Comparison of ENCODE assay signal across 10 cellular contexts in the genomic region with DNA sequence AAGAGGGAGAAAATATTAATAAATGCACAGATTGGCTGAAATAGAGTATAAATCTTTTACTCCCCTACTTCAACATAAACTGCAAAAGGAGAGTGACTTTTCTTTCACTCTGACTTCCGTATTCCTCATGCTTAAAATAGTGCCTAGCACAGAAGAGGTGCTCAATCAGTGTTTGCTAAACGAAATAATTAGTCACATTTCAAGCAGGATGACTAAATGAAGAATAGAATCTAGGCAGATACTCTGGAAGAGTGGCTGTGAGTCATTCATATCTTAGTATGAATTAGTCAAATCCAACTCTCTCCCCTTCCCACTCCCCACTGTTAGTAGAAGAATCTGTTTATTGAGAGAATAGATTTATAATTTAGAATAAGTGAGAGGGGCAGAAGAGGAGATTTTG. TPM values are rescaled to one million over a fixed set of nuclear protein-coding genes. Genes with fewer than 3 reads are reported as not detected.
DNase-seq lines count a peak whose midpoint lies in the region; ATAC-seq lines count a peak whose summit lies in the region.
"Had no signal": no experiment of that assay in that cellular context is flagged by ENCODE, and none has a peak within 500 bp of the region (broad histone marks: within the 10 kb centered on the region; RNA-seq: fewer than 3 reads in every experiment).

No MANE protein-coding gene starts in this region.

- H3K4me3 Mint-ChIP-seq in activated naive CD8-positive, alpha-beta T cell treated with anti-CD3 and anti-CD28 coated beads for 36 hours: peak overlapping the region; percentile 65
- H3K4me3 Mint-ChIP-seq in memory B cell: peak overlapping the region; percentile 63

- H3K36me3 Mint-ChIP-seq in activated naive CD8-positive, alpha-beta T cell treated with anti-CD3 and anti-CD28 coated beads for 36 hours: peaks cover 59% of the 10 kb centered on the region
- H3K36me3 Mint-ChIP-seq in memory B cell: peaks cover 6% of the 10 kb centered on the region

- peak overlapping the region; percentile 81 for H3K27ac Mint-ChIP-seq in activated naive CD8-positive, alpha-beta T cell treated with anti-CD3 and anti-CD28 coated beads for 36 hours
- H3K27ac Mint-ChIP-seq in memory B cell: peak overlapping the region; percentile 83

- DNase-seq in EH (ENCODE audit: low read depth) (peak; percentile 86), memory B cell (ENCODE audit: low spot score in 2 of 2) (no peak), GM19240 (ENCODE audit: insufficient read length, low spot score) (no peak), G401 (ENCODE audit: low spot score) (no peak)
- DNase-seq in activated naive CD8-positive, alpha-beta T cell treated with anti-CD3 and anti-CD28 coated beads for 36 hours: no peak
- DNase-seq in stimulated activated CD4-positive, alpha-beta T cell treated with anti-CD3 and anti-CD28 coated beads, Interleukin-12 subunit alpha, Interleukin-12 subunit beta, amount 100 ng/mL, for 4 hours: no peak
- DNase-seq: kidney, NCI-H1417 treated with DMSO at 0.1 percent for 48 hours had no signal

- in situ Hi-C loops in G401 (cut with HindIII; ENCODE audit: low sequenced_read_pairs): no loop called here

- ATAC-seq in HG02798 (IDR thresholded peaks at IDR 0.05; ENCODE audit: poor library complexity, unreplicated experiment) (peak; percentile 21), memory B cell (ENCODE audit: low read depth) (peak; percentile 21), HG03139 (IDR thresholded peaks at IDR 0.05; ENCODE audit: unreplicated experiment) (no peak)

- peaks cover 5% of the 10 kb centered on the region for H3K9me3 Mint-ChIP-seq in activated naive CD8-positive, alpha-beta T cell treated with anti-CD3 and anti-CD28 coated beads for 36 hours
- H3K9me3 Mint-ChIP-seq in memory B cell: no peaks in the 10 kb centered on the region

- H3K4me1 Mint-ChIP-seq in activated naive CD8-positive, alpha-beta T cell treated with anti-CD3 and anti-CD28 coated beads for 36 hours: peaks cover 72% of the 10 kb centered on the region
- peaks cover 40% of the 10 kb centered on the region for H3K4me1 Mint-ChIP-seq in memory B cell

- H3K27me3 Mint-ChIP-seq in activated naive CD8-positive, alpha-beta T cell treated with anti-CD3 and anti-CD28 coated beads for 36 hours: no peaks in the 10 kb centered on the region
- H3K27me3 Mint-ChIP-seq in memory B cell: no peaks in the 10 kb centered on the region

RNA-seq across cellular contexts. Expression of a gene that starts 4.8 kb away (rescaled TPM):
- 10 to 100 TPM; 22.0 to 24.6 TPM for total RNA-seq in activated naive CD8-positive, alpha-beta T cell treated with anti-CD3 and anti-CD28 coated beads for 36 hours
- total RNA-seq in G401 (2014; rRNA removed; shearing (Covaris generic)): not detected in 2 replicates

RNA-seq across cellular contexts. Expression of a gene that starts 17.5 kb away (rescaled TPM):
- total RNA-seq in activated naive CD8-positive, alpha-beta T cell treated with anti-CD3 and anti-CD28 coated beads for 36 hours: 10 to 100 TPM; 27.3 to 27.5 TPM
- 62.0 and 102 TPM in 2 replicates for total RNA-seq in G401 (2014; rRNA removed; shearing (Covaris generic))

RNA-seq across cellular contexts. Expression of a gene that starts 55.1 kb away (rescaled TPM):
- total RNA-seq in activated naive CD8-positive, alpha-beta T cell treated with anti-CD3 and anti-CD28 coated beads for 36 hours: under 1 TPM in 1 of 2 experiments, not detected in 1; 0.08 TPM
- not detected in 2 replicates for total RNA-seq in G401 (2014; rRNA removed; shearing (Covaris generic))

Comparison
In these comparisons a context has a peak if more than half of its experiments do, and no peak if none do; other contexts are left out.
1. RNA of a gene that starts 4.8 kb away (total RNA-seq): 22.0 to 24.6 TPM in activated naive CD8-positive, alpha-beta T cell treated with anti-CD3 and anti-CD28 coated beads for 36 hours; not detected in G401; every median in the first group is over 10 times any median in the second.